15 cellular contexts compared by ENCODE assay signal in genomic region chr1:224064150-224064549, GRCh38.
"Had no signal": no experiment of that assay in that cellular context is flagged by ENCODE, and none has a peak within 500 bp of the region (broad histone marks: within the 10 kb centered on the region; RNA-seq: fewer than 3 reads in every experiment).

No MANE protein-coding gene starts in this region.

- DNase-seq: activated CD4-positive, alpha-beta T cell treated with anti-CD3 and anti-CD28 coated beads, Interleukin-2, amount 50 U/mL, for 4 hours; activated T-cell treated with anti-CD3 and anti-CD28 coated beads, Interleukin-2, amount 50 U/mL, for 1 hour; amniotic stem cell; effector memory CD8-positive, alpha-beta T cell; immature natural killer cell; naive thymus-derived CD4-positive, alpha-beta T cell; right cardiac atrium; small intestine; thyroid gland had no signal

- H3K9me3 ChIP-seq: neutrophil, thyroid gland, vagina had no signal

- H3K27ac ChIP-seq: neutrophil, thyroid gland, vagina had no signal

- H3K4me3 ChIP-seq: lung, thyroid gland, vagina had no signal

- H3K9me3 Mint-ChIP-seq: activated naive CD4-positive, alpha-beta T cell treated with anti-CD3 and anti-CD28 coated beads, Interleukin-2, amount 50 U/mL, for 72 hours; dendritic cell treated with granulocyte-macrophage colony-stimulating factor and Interleukin-4, amounts not matched to agents 40 ng/mL and 50 ng/mL, for 4 days; effector memory CD8-positive, alpha-beta T cell; immature natural killer cell had no signal

- H3K36me3 Mint-ChIP-seq: activated naive CD4-positive, alpha-beta T cell treated with anti-CD3 and anti-CD28 coated beads, Interleukin-2, amount 50 U/mL, for 72 hours; brain; immature natural killer cell; naive thymus-derived CD4-positive, alpha-beta T cell had no signal

- H3K27ac Mint-ChIP-seq: activated naive CD4-positive, alpha-beta T cell treated with anti-CD3 and anti-CD28 coated beads, Interleukin-2, amount 50 U/mL, for 72 hours; dendritic cell treated with granulocyte-macrophage colony-stimulating factor and Interleukin-4, amounts not matched to agents 40 ng/mL and 50 ng/mL, for 4 days; immature natural killer cell had no signal

- H3K36me3 ChIP-seq: neutrophil, thyroid gland, vagina had no signal

- H3K4me3 Mint-ChIP-seq: brain; dendritic cell treated with granulocyte-macrophage colony-stimulating factor and Interleukin-4, amounts not matched to agents 40 ng/mL and 50 ng/mL, for 4 days; effector memory CD8-positive, alpha-beta T cell; immature natural killer cell; naive thymus-derived CD4-positive, alpha-beta T cell had no signal

- H3K27me3 Mint-ChIP-seq: dendritic cell treated with granulocyte-macrophage colony-stimulating factor and Interleukin-4, amounts not matched to agents 40 ng/mL and 50 ng/mL, for 4 days had no signal

- H3K4me1 ChIP-seq: thyroid gland, vagina had no signal

- H3K27me3 ChIP-seq: neutrophil, thyroid gland, vagina had no signal

- H3K4me1 Mint-ChIP-seq: brain had no signal
